In genomic region chrX:110317820-110318663, GRCh38 we compare ENCODE assay signal across 8 cellular contexts. TPM values are rescaled to one million over a fixed set of nuclear protein-coding genes. Genes with fewer than 3 reads are reported as not detected.
DNase-seq lines count a peak whose midpoint lies in the region; ATAC-seq, FAIRE-seq and TF ChIP-seq lines count a peak whose summit lies in the region.

TSS of gene AMMECR1 (minus strand) at chrX:110318085. CDS start at chrX:110318071, 14 bp downstream.

- H3K4me3 ChIP-seq in kidney (ENCODE audit: low read length in 2 of 2): peak within 1 kb of the TSS; percentile 72 to 75

- no peaks in the 10 kb centered on the region for H3K9me3 ChIP-seq in kidney (ENCODE audit: control insufficient read depth in 1 of 2, low read length in 2 of 2)

- peak within 1 kb of the TSS; percentile 55 to 85 for H3K9ac ChIP-seq in kidney (ENCODE audit: low read length in 2 of 2)

- no peak for FAIRE-seq in kidney (lab: Jason Lieb, UNC)

- ATAC-seq in HG03159 (IDR thresholded peaks at IDR 0.05; ENCODE audit: unreplicated experiment): peak; percentile 73

- H3K4me1 ChIP-seq in kidney (ENCODE audit: control insufficient read depth in 1 of 2, insufficient read depth in 1 of 2, low read depth in 1 of 2, low read length in 2 of 2): no peaks in the 10 kb centered on the region

- TF ChIP-seq CTCF in kidney (IDR thresholded peaks at IDR 0.05; ENCODE audit: borderline replicate concordance, extremely low read depth, insufficient read depth): no peak

- TF ChIP-seq POLR2A in GM18951 (IDR thresholded peaks at IDR 0.05; ENCODE audit: extremely low read depth, insufficient read depth, insufficient read length): peak; percentile 82

- no peaks in the 10 kb centered on the region for H3K36me3 ChIP-seq in kidney (ENCODE audit: control insufficient read depth in 1 of 2, insufficient read depth in 2 of 2, low read length in 2 of 2)

- DNase-seq in AG08395 (ENCODE audit: low spot score) (peak; percentile 75), NCI-H2227 treated with DMSO at 0.1 percent for 48 hours (lab: John Stamatoyannopoulos, UW) (peak; percentile 78), kidney (peak; percentile 94)
- peak; percentile 49 to 72 (median 64) for DNase-seq in activated CD4-positive, CD25-positive, alpha-beta regulatory T cell (lab: John Stamatoyannopoulos, UW)
- DNase-seq in central memory CD4-positive, alpha-beta T cell: peak; percentile 79
- DNase-seq in stimulated activated CD4-positive, alpha-beta T cell treated with anti-CD3 and anti-CD28 coated beads, Interleukin-12 subunit alpha, Interleukin-12 subunit beta, amount 100 ng/mL, for 48 hours (ENCODE audit: low read depth in 2 of 3, low spot score in 1 of 3): peak; percentile 42 to 70 (median 66)

- in situ Hi-C loops in GM18951 (cut with MboI; ENCODE audit: low sequenced_read_pairs, unreplicated experiment): no loop called here

- H3K27ac ChIP-seq in kidney (ENCODE audit: low read depth in 2 of 2, low read length in 2 of 2): peak within 1 kb of the TSS; percentile 82 to 86

- intact Hi-C loops in kidney (cut with DNase I): no loop called here

RNA-seq across cellular contexts. Expression of gene AMMECR1, which starts in this region (rescaled TPM):
- total RNA-seq in kidney: 11.0 TPM
- 4.4 TPM for polyA plus RNA-seq in kidney (ENCODE audit: insufficient read depth, low read depth, low replicate concordance)

Comparison
In these comparisons a context has a peak if more than half of its experiments do, and no peak if none do; other contexts are left out.
1. Peak in every context shown above with its lines: DNase-seq, ATAC-seq, H3K4me3 ChIP-seq and H3K27ac ChIP-seq.